Comparison of ENCODE assay signal across 10 cellular contexts in genomic region chr16:57194512-57194911, GRCh38. TPM values are rescaled to one million over a fixed set of nuclear protein-coding genes. Genes with fewer than 3 reads are reported as not detected.
DNase-seq lines count a peak whose midpoint lies in the region; ATAC-seq, FAIRE-seq and TF ChIP-seq lines count a peak whose summit lies in the region.
"Had no signal": no experiment of that assay in that cellular context is flagged by ENCODE, and none has a peak within 500 bp of the region (broad histone marks: within the 10 kb centered on the region; RNA-seq: fewer than 3 reads in every experiment).

No MANE protein-coding gene starts in this region.

- ATAC-seq in mucosa of descending colon (peak; percentile 71), GM18870 (IDR thresholded peaks at IDR 0.05; ENCODE audit: unreplicated experiment) (no peak)

- H3K36me3 ChIP-seq in bronchial epithelial cell (ENCODE audit: control insufficient read depth, insufficient read depth, low read length) (peaks cover under 1% of the 10 kb centered on the region), mucosa of descending colon (ENCODE audit: low read depth) (no peaks in the 10 kb centered on the region)

- intact Hi-C loops in mucosa of descending colon (cut with DNase I, micrococcal nuclease): no loop called here

- FAIRE-seq in bronchial epithelial cell (lab: Jason Lieb, UNC): no peak

- no peaks in the 10 kb centered on the region for H3K4me1 ChIP-seq in mucosa of descending colon (ENCODE audit: low read depth)

- no peaks in the 10 kb centered on the region for H3K27me3 ChIP-seq in bronchial epithelial cell (ENCODE audit: control insufficient read depth, insufficient read depth, low read length)

- H3K9me3 ChIP-seq in mucosa of descending colon: no peaks in the 10 kb centered on the region

- TF ChIP-seq CTCF in bronchial epithelial cell (IDR thresholded peaks at IDR 0.05; ENCODE audit: insufficient read depth, low read length, severe bottlenecking): no peak
- no peak for TF ChIP-seq CTCF in mucosa of descending colon (IDR thresholded peaks at IDR 0.05)

- no peak overlapping the region for H3K4me3 ChIP-seq in bronchial epithelial cell (ENCODE audit: low read depth, low read length)
- no peak overlapping the region for H3K4me3 ChIP-seq in mucosa of descending colon

- peak; percentile 84 for DNase-seq in AG20443 (ENCODE audit: low spot score)
- DNase-seq in LHCN-M2 (ENCODE audit: low read depth): peak; percentile 93
- DNase-seq in bronchial epithelial cell (ENCODE audit: low read depth): peak; percentile 97
- no peak for DNase-seq in mucosa of descending colon
- no peak for DNase-seq in activated CD8-positive, alpha-beta memory T cell treated with anti-CD3 and anti-CD28 coated beads, Interleukin-2, amount 50 U/mL, for 48 hours
- DNase-seq in middle frontal gyrus (ENCODE audit: extremely low spot score, low spot score): no peak
- no peak for DNase-seq in midbrain (lab: John Stamatoyannopoulos, UW)
- DNase-seq: activated naive CD8-positive, alpha-beta T cell treated with anti-CD3 and anti-CD28 coated beads, Interleukin-2, amount 10 ng/mL, durations not matched to agents 7 days and 5 days; substantia nigra had no signal

RNA-seq across cellular contexts. Expression of gene RSPRY1, which starts 8.4 kb away (rescaled TPM):
- total RNA-seq in LHCN-M2 (2014; rRNA removed) (32.6 and 34.9 TPM in 2 replicates), bronchial epithelial cell (38.3 and 38.7 TPM in 2 replicates), mucosa of descending colon (10 to 100 TPM; 40.6 to 44.1 (median 42.0) TPM)
- polyA plus RNA-seq in LHCN-M2 (2012): 15.0 TPM

RNA-seq across cellular contexts. Expression of gene PSME3IP1, which starts 8.7 kb away (rescaled TPM):
- total RNA-seq in LHCN-M2 (2014; rRNA removed): 102 and 109 TPM in 2 replicates
- 55.2 TPM for polyA plus RNA-seq in LHCN-M2 (2012)
- total RNA-seq in bronchial epithelial cell: 62.9 and 70.3 TPM in 2 replicates
- 100 to 1,000 TPM in 2 of 3 donors, 10 to 100 TPM in 1; 97.9 to 138 (median 114) TPM for total RNA-seq in mucosa of descending colon

RNA-seq across cellular contexts. Expression of gene ARL2BP, which starts 50.5 kb away (rescaled TPM):
- total RNA-seq in LHCN-M2 (2014; rRNA removed) (73.9 and 76.1 TPM in 2 replicates), bronchial epithelial cell (63.8 and 71.3 TPM in 2 replicates), mucosa of descending colon (10 to 100 TPM; 29.2 to 39.7 (median 35.4) TPM)
- polyA plus RNA-seq in LHCN-M2 (2012): 40.8 TPM

Comparison
In these comparisons a context has a peak if more than half of its experiments do, and no peak if none do; other contexts are left out.
1. DNase-seq: peak in AG20443 (single experiment), LHCN-M2 (single experiment) and bronchial epithelial cell (single experiment); none in mucosa of descending colon (0 of 3), activated CD8-positive, alpha-beta memory T cell treated with anti-CD3 and anti-CD28 coated beads, Interleukin-2, amount 50 U/mL, for 48 hours (single experiment), middle frontal gyrus (single experiment) and midbrain (single experiment).